ENCODE assay signal across 1 cellular context in genomic region chr6:161272600-161273355, GRCh38.
TF ChIP-seq lines count a peak whose summit lies in the region.

No MANE protein-coding gene starts in this region.

TF ChIP-seq in GM23338, 12 proteins besides CTCF, POLR2A, EP300 and RAD21 (continued from another document):
- TF ChIP-seq, protein P1, sequence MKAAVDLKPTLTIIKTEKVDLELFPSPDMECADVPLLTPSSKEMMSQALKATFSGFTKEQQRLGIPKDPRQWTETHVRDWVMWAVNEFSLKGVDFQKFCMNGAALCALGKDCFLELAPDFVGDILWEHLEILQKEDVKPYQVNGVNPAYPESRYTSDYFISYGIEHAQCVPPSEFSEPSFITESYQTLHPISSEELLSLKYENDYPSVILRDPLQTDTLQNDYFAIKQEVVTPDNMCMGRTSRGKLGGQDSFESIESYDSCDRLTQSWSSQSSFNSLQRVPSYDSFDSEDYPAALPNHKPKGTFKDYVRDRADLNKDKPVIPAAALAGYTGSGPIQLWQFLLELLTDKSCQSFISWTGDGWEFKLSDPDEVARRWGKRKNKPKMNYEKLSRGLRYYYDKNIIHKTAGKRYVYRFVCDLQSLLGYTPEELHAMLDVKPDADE (IDR thresholded peaks at IDR 0.05) = no peak
- TF ChIP-seq EZH2phosphoT487 (IDR thresholded peaks at IDR 0.05; ENCODE audit: unreplicated experiment) (no peak), ZNF331 (CRISPR knock-in tag; IDR thresholded peaks at IDR 0.05; ENCODE audit: low read depth) (no peak), STAT1 (IDR thresholded peaks at IDR 0.05; ENCODE audit: unreplicated experiment) (no peak), EZH2 (IDR thresholded peaks at IDR 0.05; ENCODE audit: low read depth, unreplicated experiment) (no peak), JUNB (IDR thresholded peaks at IDR 0.05; ENCODE audit: unreplicated experiment) (no peak)
